ENCODE assay signal across 8 cellular contexts in genomic region chr6:31901953-31902643, GRCh38. TPM values are rescaled to one million over a fixed set of nuclear protein-coding genes. Genes with fewer than 3 reads are reported as not detected.
DNase-seq lines count a peak whose midpoint lies in the region; TF ChIP-seq lines count a peak whose summit lies in the region.

A gene with protein sequence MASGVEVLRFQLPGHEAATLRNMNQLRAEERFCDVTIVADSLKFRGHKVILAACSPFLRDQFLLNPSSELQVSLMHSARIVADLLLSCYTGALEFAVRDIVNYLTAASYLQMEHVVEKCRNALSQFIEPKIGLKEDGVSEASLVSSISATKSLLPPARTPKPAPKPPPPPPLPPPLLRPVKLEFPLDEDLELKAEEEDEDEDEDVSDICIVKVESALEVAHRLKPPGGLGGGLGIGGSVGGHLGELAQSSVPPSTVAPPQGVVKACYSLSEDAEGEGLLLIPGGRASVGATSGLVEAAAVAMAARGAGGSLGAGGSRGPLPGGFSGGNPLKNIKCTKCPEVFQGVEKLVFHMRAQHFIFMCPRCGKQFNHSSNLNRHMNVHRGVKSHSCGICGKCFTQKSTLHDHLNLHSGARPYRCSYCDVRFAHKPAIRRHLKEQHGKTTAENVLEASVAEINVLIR (minus strand): TSS chr6:31902086. CDS start chr6:31901305, 781 bp downstream.

- H3K4me3 ChIP-seq in GM23248 = peak within 1 kb of the TSS; percentile 78
- H3K4me3 ChIP-seq in SK-N-MC = peak within 1 kb of the TSS; percentile 79
- peak within 1 kb of the TSS; percentile 70 to 72 for H3K4me3 ChIP-seq in neutrophil (ENCODE audit: low read depth in 1 of 2, low read length in 1 of 2)

- DNase-seq in COLO829 (ENCODE audit: low spot score) (peak; percentile 85), GM23248 (peak; percentile 94), NCI-H1048 (lab: John Stamatoyannopoulos, UW) (peak; percentile 85), SK-N-MC (ENCODE audit: low read depth, low spot score) (peak; percentile 62), germinal center (ENCODE audit: low spot score) (peak; percentile 92), stromal cell of bone marrow (ENCODE audit: low read depth) (peak; percentile 94)
- DNase-seq in activated naive CD4-positive, alpha-beta T cell treated with anti-CD3 and anti-CD28 coated beads, Interleukin-2, amount 50 U/mL, for 16 hours = peak; percentile 89

- H3K36me3 ChIP-seq in GM23248 (ENCODE audit: low read depth) = no peaks in the 10 kb centered on the region
- no peaks in the 10 kb centered on the region for H3K36me3 ChIP-seq in SK-N-MC (ENCODE audit: insufficient read depth, low read length)
- H3K36me3 ChIP-seq in neutrophil = no peaks in the 10 kb centered on the region

- H4K20me1 ChIP-seq in GM23248 (ENCODE audit: insufficient read depth) = no peaks in the 10 kb centered on the region

- H3K79me2 ChIP-seq in GM23248 (ENCODE audit: insufficient read depth) = peaks cover 6% of the 10 kb centered on the region; the same call in 1 of the 2 replicates

- H3K27ac ChIP-seq in GM23248 (peak within 1 kb of the TSS; percentile 70), SK-N-MC (peak within 1 kb of the TSS; percentile 89), neutrophil (peak within 1 kb of the TSS; percentile 13)

- 1% methylated on average over 21 to 77 of the region's 77 CpGs for WGBS in GM23248 (ENCODE audit: low coverage in 1 of 2, low lambda C conversion rate in 2 of 2, missing lambda C conversion rate in 2 of 2), 2 experiments

- H3K9ac ChIP-seq in GM23248 (peak within 1 kb of the TSS; percentile 83), SK-N-MC (ENCODE audit: insufficient read length) (peak within 1 kb of the TSS; percentile 81)

- H3K4me1 ChIP-seq in GM23248 (ENCODE audit: insufficient read depth) = peaks cover 14% of the 10 kb centered on the region
- H3K4me1 ChIP-seq in neutrophil (ENCODE audit: control insufficient read depth in 1 of 2, insufficient read depth in 1 of 2, low read depth in 1 of 2, low read length in 1 of 2) = peaks cover 35 to 37% of the 10 kb centered on the region in 2 experiments

- TF ChIP-seq CTCF in neutrophil (IDR thresholded peaks at IDR 0.05) = no peak

- peaks cover 13% of the 10 kb centered on the region for H3F3A ChIP-seq in GM23248 (ENCODE audit: insufficient read depth)

- in situ Hi-C loops in GM23248 (cut with MboI) = no loop called here

- H3K9me2 ChIP-seq in GM23248 (ENCODE audit: insufficient read depth) = no peaks in the 10 kb centered on the region

- H3K27me3 ChIP-seq in GM23248 (replicated peaks; ENCODE audit: insufficient read depth) = no peaks in the 10 kb centered on the region
- H3K27me3 ChIP-seq in neutrophil = peaks cover 44% of the 10 kb centered on the region

- no peaks in the 10 kb centered on the region for H3K9me3 ChIP-seq in GM23248 (ENCODE audit: low read depth)
- H3K9me3 ChIP-seq in SK-N-MC (ENCODE audit: low read depth, low read length) = no peaks in the 10 kb centered on the region
- H3K9me3 ChIP-seq in neutrophil = no peaks in the 10 kb centered on the region

- H2AFZ ChIP-seq in GM23248 = peak within 1 kb of the TSS; percentile 86

- H3K4me2 ChIP-seq in GM23248 (ENCODE audit: unreplicated experiment) = peak within 1 kb of the TSS; percentile 78

RNA-seq across cellular contexts. Expression of the gene that starts here (rescaled TPM):
- 2.0 and 6.1 TPM in 2 replicates for total RNA-seq in GM23248 (2014; rRNA removed; shearing (Covaris generic))
- not detected in 2 replicates for polyA plus RNA-seq in GM23248 (2016; fragmentation: Nextera tagmentation; extraction: Ambion mirVana)

Comparison
In these comparisons a context has a peak if more than half of its experiments do, and no peak if none do; other contexts are left out.
1. Peak in every context shown above with its lines: DNase-seq, H3K4me3 ChIP-seq and H3K27ac ChIP-seq.
2. H3K27ac ChIP-seq: peak in every context shown above with its lines; median percentile 89 in SK-N-MC; 70 in GM23248; 13 in neutrophil.